Comparison of ENCODE assay signal across 8 cellular contexts in the genomic region with DNA sequence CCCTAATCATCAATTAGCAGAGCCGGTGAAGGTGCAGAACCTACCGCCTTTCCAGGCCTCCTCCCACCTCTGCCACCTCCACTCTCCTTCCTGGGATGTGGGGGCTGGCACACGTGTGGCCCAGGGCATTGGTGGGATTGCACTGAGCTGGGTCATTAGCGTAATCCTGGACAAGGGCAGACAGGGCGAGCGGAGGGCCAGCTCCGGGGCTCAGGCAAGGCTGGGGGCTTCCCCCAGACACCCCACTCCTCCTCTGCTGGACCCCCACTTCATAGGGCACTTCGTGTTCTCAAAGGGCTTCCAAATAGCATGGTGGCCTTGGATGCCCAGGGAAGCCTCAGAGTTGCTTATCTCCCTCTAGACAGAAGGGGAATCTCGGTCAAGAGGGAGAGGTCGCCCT. TPM values are rescaled to one million over a fixed set of nuclear protein-coding genes. Genes with fewer than 3 reads are reported as not detected.
"Had no signal": no experiment of that assay in that cellular context is flagged by ENCODE, and none has a peak within 500 bp of the region (broad histone marks: within the 10 kb centered on the region; RNA-seq: fewer than 3 reads in every experiment).

No MANE protein-coding gene starts in this region.

- ATAC-seq: HCT116 had no signal

- DNase-seq: GM23248, GOT3, H7, IMR-90 had no signal

- H3K27ac ChIP-seq: GM23248 had no signal

- H3K4me3 ChIP-seq: GM23248, HAP-1 had no signal

- H3K9me3 ChIP-seq: HAP-1 had no signal

- H3K36me3 ChIP-seq: HAP-1 had no signal

RNA-seq across cellular contexts. Expression of gene OPN1LW, which starts 3.3 kb away (rescaled TPM):
- total RNA-seq: GM23248, H4, H7, HT-29, IMR-90 had no signal

RNA-seq across cellular contexts. Expression of gene OPN1MW, which starts 41.7 kb away (rescaled TPM):
- total RNA-seq: GM23248, H4, H7, HT-29, IMR-90 had no signal
